In genomic region chr3:33994568-33994967, GRCh38 we compare ENCODE assay signal across 7 cellular contexts.
"Had no signal": no experiment of that assay in that cellular context is flagged by ENCODE, and none has a peak within 500 bp of the region (broad histone marks: within the 10 kb centered on the region; RNA-seq: fewer than 3 reads in every experiment).

No MANE protein-coding gene starts in this region.

- H3K4me2 ChIP-seq: KMS-11 had no signal

- H3K27ac ChIP-seq: GM23248, KMS-11 had no signal

- H3K9ac ChIP-seq: GM23248, KMS-11 had no signal

- FAIRE-seq: HTR-8/SVneo had no signal

- DNase-seq: GM23248, GOT3, H7, HCEC 1CT, KBM-7 had no signal

- H2AFZ ChIP-seq: GM23248 had no signal

- H3K4me3 ChIP-seq: GM23248 had no signal
